Comparison of ENCODE assay signal across 11 cellular contexts in the genomic region with DNA sequence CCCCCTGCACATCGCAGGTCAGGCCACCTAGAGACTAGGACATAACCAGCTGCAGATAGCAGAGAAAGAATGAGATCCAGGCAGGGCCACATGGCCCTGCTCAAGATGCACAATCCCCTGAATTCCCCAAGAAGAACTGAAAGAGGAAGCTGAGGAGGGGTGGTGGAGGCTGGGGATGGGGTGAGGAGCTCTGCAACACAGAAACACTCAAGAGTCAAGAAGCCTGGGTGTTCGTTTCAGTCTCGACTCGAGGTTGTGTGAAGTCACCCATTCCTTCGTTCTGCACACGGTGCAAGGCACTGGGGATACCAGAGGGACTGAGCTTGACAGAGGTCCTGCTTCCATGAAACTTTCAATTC.
DNase-seq lines count a peak whose midpoint lies in the region; ATAC-seq and TF ChIP-seq lines count a peak whose summit lies in the region.
"Had no signal": no experiment of that assay in that cellular context is flagged by ENCODE, and none has a peak within 500 bp of the region (broad histone marks: within the 10 kb centered on the region; RNA-seq: fewer than 3 reads in every experiment).

No MANE protein-coding gene starts in this region.

- H3K4me1 Mint-ChIP-seq in glutamatergic neuron (ENCODE audit: low read depth, unreplicated experiment) (peaks cover 16% of the 10 kb centered on the region), nephron progenitor cell (peaks cover 22% of the 10 kb centered on the region)

- H3K9me3 Mint-ChIP-seq in glutamatergic neuron (ENCODE audit: unreplicated experiment) (peaks cover 3% of the 10 kb centered on the region), nephron progenitor cell (no peaks in the 10 kb centered on the region)
- H3K9me3 Mint-ChIP-seq: activated T-cell treated with anti-CD3 and anti-CD28 coated beads, Interleukin-2, amount 50 U/mL, for 24 hours had no signal

- no peak overlapping the region for H3K27ac Mint-ChIP-seq in glutamatergic neuron (ENCODE audit: unreplicated experiment)
- H3K27ac Mint-ChIP-seq in nephron progenitor cell = no peak overlapping the region
- H3K27ac Mint-ChIP-seq: activated T-cell treated with anti-CD3 and anti-CD28 coated beads, Interleukin-2, amount 50 U/mL, for 24 hours had no signal

- H3K4me3 Mint-ChIP-seq in glutamatergic neuron (ENCODE audit: unreplicated experiment) = no peak overlapping the region
- no peak overlapping the region for H3K4me3 Mint-ChIP-seq in nephron progenitor cell
- H3K4me3 Mint-ChIP-seq: activated T-cell treated with anti-CD3 and anti-CD28 coated beads, Interleukin-2, amount 50 U/mL, for 24 hours had no signal

- ATAC-seq in GM18505 (IDR thresholded peaks at IDR 0.05; ENCODE audit: unreplicated experiment) (peak; percentile 38), GM21515 (IDR thresholded peaks at IDR 0.05; ENCODE audit: unreplicated experiment) (peak; percentile 48), HG03378 (IDR thresholded peaks at IDR 0.05; ENCODE audit: unreplicated experiment) (peak; percentile 40)

- no peak for TF ChIP-seq CTCF in glutamatergic neuron (IDR thresholded peaks at IDR 0.05; ENCODE audit: partially characterized antibody, unreplicated experiment)
- TF ChIP-seq CTCF in nephron progenitor cell (IDR thresholded peaks at IDR 0.05) = no peak

- H3K27me3 Mint-ChIP-seq in glutamatergic neuron (ENCODE audit: unreplicated experiment) (peaks cover 11% of the 10 kb centered on the region), nephron progenitor cell (ENCODE audit: low read depth, poor library complexity) (peaks cover 20% of the 10 kb centered on the region)
- H3K27me3 Mint-ChIP-seq: activated T-cell treated with anti-CD3 and anti-CD28 coated beads, Interleukin-2, amount 50 U/mL, for 24 hours had no signal

- peak; percentile 58 for TF ChIP-seq POLR2A in GM18505 (IDR thresholded peaks at IDR 0.05; ENCODE audit: borderline replicate concordance, extremely low read depth, insufficient read depth, insufficient read length)

- peak; percentile 9 for DNase-seq in glutamatergic neuron
- no peak for DNase-seq in stimulated activated CD4-positive, alpha-beta T cell treated with anti-CD3 and anti-CD28 coated beads, Interleukin-15, amount 100 ng/mL, for 24 hours
- no peak for DNase-seq in iPS-NIHi11 (ENCODE audit: low spot score)
- no peak for DNase-seq in AML-193 (lab: John Stamatoyannopoulos, UW)
- DNase-seq in nephron progenitor cell = no peak
- DNase-seq: activated T-cell treated with anti-CD3 and anti-CD28 coated beads, Interleukin-2, amount 50 U/mL, for 24 hours; dermis blood vessel endothelial cell; stimulated activated CD8-positive, alpha-beta memory T cell treated with anti-CD3 and anti-CD28 coated beads, Interleukin-4, amount 100 ng/mL, for 48 hours had no signal

- H3K36me3 Mint-ChIP-seq in glutamatergic neuron (ENCODE audit: unreplicated experiment) = no peaks in the 10 kb centered on the region
- no peaks in the 10 kb centered on the region for H3K36me3 Mint-ChIP-seq in nephron progenitor cell (ENCODE audit: low read depth)
